In the genomic region with DNA sequence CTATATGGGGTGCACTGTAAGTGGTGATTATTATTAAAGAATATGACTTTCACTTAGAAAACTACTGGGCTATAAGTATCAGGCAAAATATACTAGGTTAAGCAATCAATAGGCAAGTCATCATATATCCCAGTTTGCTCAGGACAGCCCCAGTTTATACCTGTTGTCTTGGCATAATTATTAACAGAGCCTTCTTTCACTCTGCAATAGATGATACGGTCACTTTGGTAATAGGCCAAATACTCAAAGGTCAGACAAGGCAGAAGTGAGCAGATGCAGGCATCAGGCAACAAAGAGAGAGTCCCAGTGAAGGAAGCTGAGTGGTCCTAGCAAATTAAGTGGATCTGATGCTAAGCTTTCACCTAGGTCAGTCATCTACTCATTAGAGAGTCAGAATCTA, we compare ENCODE assay signal across 31 cellular contexts.
"Had no signal": no experiment of that assay in that cellular context is flagged by ENCODE, and none has a peak within 500 bp of the region (broad histone marks: within the 10 kb centered on the region; RNA-seq: fewer than 3 reads in every experiment).

No MANE protein-coding gene starts in this region.

- H3K4me3 ChIP-seq: ascending aorta, cardiac muscle cell, SJCRH30, SK-N-MC had no signal

- H3K36me3 Mint-ChIP-seq: activated naive CD4-positive, alpha-beta T cell treated with anti-CD3 and anti-CD28 coated beads, Interleukin-2, amount 50 U/mL, for 24 hours; activated naive CD8-positive, alpha-beta T cell treated with anti-CD3 and anti-CD28 coated beads, Interleukin-2, amount 10 ng/mL, durations not matched to agents 7 days and 5 days had no signal

- DNase-seq: activated B cell treated with CpG ODN at 0.5 μM for 24 hours; activated CD4-positive, alpha-beta T cell treated with anti-CD3 and anti-CD28 coated beads for 48 hours; activated CD4-positive, CD25-positive, alpha-beta regulatory T cell treated with anti-CD3 and anti-CD28 coated beads, Interleukin-2, amount 50 U/mL, for 72 hours; activated CD8-positive, alpha-beta T cell treated with anti-CD3 and anti-CD28 coated beads for 36 hours; activated gamma-delta T cell; activated naive CD4-positive, alpha-beta T cell treated with Interleukin-2 at 50 U/mL for 16 hours; activated naive CD8-positive, alpha-beta T cell treated with anti-CD3 and anti-CD28 coated beads, Interleukin-2, amount 10 ng/mL, durations not matched to agents 7 days and 5 days; activated T-cell treated with anti-CD3 and anti-CD28 coated beads, Interleukin-2, amount 50 U/mL, for 24 hours; amygdala; Karpas-422; NCI-H1105; NCI-H1417 treated with DMSO at 0.1 percent for 48 hours; NCI-H187 treated with DMSO at 0.1 percent for 48 hours; NCI-H2081; NCI-H2171 treated with DMSO at 0.1 percent for 48 hours; NCI-H2227 treated with DMSO at 0.1 percent for 48 hours; NCI-H446; NCI-H524; NCI-H69; SHP77; SJCRH30; T-helper 9 cell had no signal

- H3K27me3 ChIP-seq: ascending aorta, cardiac muscle cell, SJCRH30 had no signal

- H3K36me3 ChIP-seq: ascending aorta, cardiac muscle cell had no signal

- H3K4me3 Mint-ChIP-seq: activated B cell treated with CpG ODN at 0.5 μM for 24 hours; activated CD8-positive, alpha-beta T cell treated with anti-CD3 and anti-CD28 coated beads for 36 hours; activated naive CD4-positive, alpha-beta T cell treated with anti-CD3 and anti-CD28 coated beads, Interleukin-2, amount 50 U/mL, for 24 hours; activated naive CD8-positive, alpha-beta T cell treated with anti-CD3 and anti-CD28 coated beads, Interleukin-2, amount 10 ng/mL, durations not matched to agents 7 days and 5 days; activated T-cell treated with anti-CD3 and anti-CD28 coated beads, Interleukin-2, amount 50 U/mL, for 24 hours; central memory CD8-positive, alpha-beta T cell; T-helper 1 cell treated with Interleukin-12 subunit alpha and Interleukin-12 subunit beta and Interleukin-4 antibody, amounts not matched to agents 30 μg/mL and 1 μg/mL, for 36 hours had no signal

- H3K4me1 Mint-ChIP-seq: activated B cell treated with CpG ODN at 0.5 μM for 24 hours; activated naive CD4-positive, alpha-beta T cell treated with anti-CD3 and anti-CD28 coated beads, Interleukin-2, amount 50 U/mL, for 24 hours; activated naive CD8-positive, alpha-beta T cell treated with anti-CD3 and anti-CD28 coated beads, Interleukin-2, amount 10 ng/mL, durations not matched to agents 7 days and 5 days; central memory CD8-positive, alpha-beta T cell had no signal

- ATAC-seq: activated CD8-positive, alpha-beta T cell treated with anti-CD3 and anti-CD28 coated beads for 36 hours; Panc1 had no signal

- H3K27me3 Mint-ChIP-seq: activated B cell treated with CpG ODN at 0.5 μM for 24 hours; activated CD8-positive, alpha-beta T cell treated with anti-CD3 and anti-CD28 coated beads for 36 hours; activated naive CD8-positive, alpha-beta T cell treated with anti-CD3 and anti-CD28 coated beads, Interleukin-2, amount 10 ng/mL, durations not matched to agents 7 days and 5 days; activated T-cell treated with anti-CD3 and anti-CD28 coated beads, Interleukin-2, amount 50 U/mL, for 24 hours had no signal

- H3K27ac ChIP-seq: ascending aorta, cardiac muscle cell, SJCRH30, SK-N-MC, VCaP had no signal

- H3K4me1 ChIP-seq: ascending aorta, SJCRH30 had no signal

- H3K27ac Mint-ChIP-seq: activated B cell treated with CpG ODN at 0.5 μM for 24 hours; activated CD8-positive, alpha-beta T cell treated with anti-CD3 and anti-CD28 coated beads for 36 hours; activated naive CD4-positive, alpha-beta T cell treated with anti-CD3 and anti-CD28 coated beads, Interleukin-2, amount 50 U/mL, for 24 hours; activated naive CD8-positive, alpha-beta T cell treated with anti-CD3 and anti-CD28 coated beads, Interleukin-2, amount 10 ng/mL, durations not matched to agents 7 days and 5 days; activated T-cell treated with anti-CD3 and anti-CD28 coated beads, Interleukin-2, amount 50 U/mL, for 24 hours; activated T-helper 2 cell treated with anti-CD3 and anti-CD28 coated beads, Interferon-gamma antibody, Interleukin-2, Interleukin-4, amounts not matched to agents 10 μg/mL and 5 μg/mL and 100 μg/mL, durations not matched to agents 14 hours and 24 hours and 36 hours; T-helper 1 cell treated with Interleukin-12 subunit alpha and Interleukin-12 subunit beta and Interleukin-4 antibody, amounts not matched to agents 30 μg/mL and 1 μg/mL, for 36 hours had no signal
